Comparison of ENCODE assay signal across 23 cellular contexts in the genomic region with DNA sequence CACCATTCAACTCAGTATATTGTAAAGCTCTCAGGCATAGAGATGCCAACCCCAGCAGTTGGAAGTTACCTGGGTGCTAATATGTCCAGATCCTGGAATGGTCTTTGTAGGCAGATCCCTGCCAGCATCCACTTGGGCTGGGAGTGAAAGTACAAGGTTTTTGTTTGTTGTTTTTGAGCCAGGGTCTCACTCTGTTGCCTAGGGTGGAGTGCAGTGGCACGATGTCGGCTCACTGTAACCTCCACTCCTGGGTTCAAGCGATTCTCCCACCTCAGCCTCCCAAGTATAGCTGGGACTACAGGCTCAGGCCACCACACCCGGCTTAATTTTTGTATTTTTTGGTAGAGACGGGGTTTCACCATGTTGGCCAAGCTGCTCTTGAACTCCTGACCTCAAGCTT.
"Had no signal": no experiment of that assay in that cellular context is flagged by ENCODE, and none has a peak within 500 bp of the region (broad histone marks: within the 10 kb centered on the region; RNA-seq: fewer than 3 reads in every experiment).

No MANE protein-coding gene starts in this region.

- H3K27me3 ChIP-seq: MG63, SJCRH30 had no signal

- ATAC-seq: Panc1, PC-3, Right ventricle myocardium inferior, SK-N-SH treated with all-trans-retinoic acid at 6 μM for 48 hours had no signal

- H3K4me3 ChIP-seq: MG63, SJCRH30 had no signal

- H3K27ac ChIP-seq: SJCRH30 had no signal

- H3K9me3 ChIP-seq: MG63, SJCRH30 had no signal

- H3K36me3 ChIP-seq: MG63, SJCRH30 had no signal

- DNase-seq: Karpas-422; KG1; MG63; NCI-H1092; NCI-H1105 treated with DMSO at 0.1 percent for 48 hours; NCI-H1417 treated with DMSO at 0.1 percent for 48 hours; NCI-H187; NCI-H2029; NCI-H2081 treated with DMSO at 0.1 percent for 48 hours; NCI-H2171; NCI-H226; NCI-H446; NCI-H510A; NCI-H524 treated with DMSO at 0.1 percent for 48 hours; NCI-H69; NCI-H774; NK-92 treated with Interleukin-12 subunit alpha and Interleukin-12 subunit beta, amount 100 ng/mL, for 24 hours; PC-3; SHP77 treated with DMSO at 0.1 percent for 48 hours; SJCRH30 had no signal
